In genomic region chr10:103193820-103194529, GRCh38 we compare ENCODE assay signal across 1 cellular context.
A peak's percentile ranks its signal among the peaks of the same experiment; 100 is the strongest.
TF ChIP-seq lines count a peak whose summit lies in the region.

No MANE protein-coding gene starts in this region.

TF ChIP-seq in K562, 482 proteins besides CTCF, POLR2A, EP300 and RAD21 (continued from another document and continues in another):
- TF ChIP-seq RBM14 (IDR thresholded peaks at IDR 0.05; ENCODE audit: borderline replicate concordance, insufficient read depth, low read depth, low read length) (no peak), ZNF197 (CRISPR knock-in tag; IDR thresholded peaks at IDR 0.05; ENCODE audit: low read depth) (no peak), HINFP (tag; conservative IDR thresholded peaks at IDR 0.05; ENCODE audit: low read depth) (no peak), ZNF232 (CRISPR knock-in tag; IDR thresholded peaks at IDR 0.05) (no peak), HMBOX1 (IDR thresholded peaks at IDR 0.05) (no peak), ZNF239 (CRISPR knock-in tag; IDR thresholded peaks at IDR 0.05) (no peak), SETDB1 (IDR thresholded peaks at IDR 0.05; ENCODE audit: low read length) (no peak), JUND (IDR thresholded peaks at IDR 0.05; ENCODE audit: borderline replicate concordance, low read depth, low read length) (peak; percentile 81), JUND (tag; IDR thresholded peaks at IDR 0.05; ENCODE audit: borderline replicate concordance, low read depth, low read length) (no peak; the same call in 2 of the 3 replicates), RFX5 (IDR thresholded peaks at IDR 0.05; ENCODE audit: low read depth, low read length) (no peak), JUN (IDR thresholded peaks at IDR 0.05; ENCODE audit: borderline replicate concordance, low read depth, low read length) (peak; percentile 2; the same call in 1 of the 2 replicates), JUN (CRISPR knock-in tag; IDR thresholded peaks at IDR 0.05; ENCODE audit: borderline replicate concordance) (no peak), NFE2 (IDR thresholded peaks at IDR 0.05; ENCODE audit: low read depth) (peak; percentile 31; the same call in 1 of the 2 replicates), LCOR (CRISPR knock-in tag; IDR thresholded peaks at IDR 0.05) (peak; percentile 84), BRCA1 (IDR thresholded peaks at IDR 0.05) (no peak), BRCA1 (CRISPR knock-in tag; IDR thresholded peaks at IDR 0.05) (no peak), NR2C1 (IDR thresholded peaks at IDR 0.05) (no peak), NR2C1 (tag; IDR thresholded peaks at IDR 0.05) (0 out of 2 replicates have a peak, but pooled peaks have one; percentile 6), ETS2 (tag; IDR thresholded peaks at IDR 0.05; ENCODE audit: borderline replicate concordance, poor library complexity, severe bottlenecking) (no peak), PRDM10 (IDR thresholded peaks at IDR 0.05; ENCODE audit: partially characterized antibody) (peak; percentile 73), ZNF699 (CRISPR knock-in tag; IDR thresholded peaks at IDR 0.05; ENCODE audit: insufficient replicate concordance) (no peak), ARID3B (CRISPR knock-in tag; IDR thresholded peaks at IDR 0.05; ENCODE audit: borderline replicate concordance) (no peak), ARID1B (IDR thresholded peaks at IDR 0.05) (peak; percentile 84), TRIM24 (IDR thresholded peaks at IDR 0.05) (peak in 1 of 2 experiments; percentile 42; a peak in 1 of 4 replicates), POLR2AphosphoS2 (IDR thresholded peaks at IDR 0.05; ENCODE audit: low read length) (no peak), ZBTB5 (IDR thresholded peaks at IDR 0.05) (no peak), FOSL1 (tag; conservative IDR thresholded peaks at IDR 0.05) (peak; percentile 83), RBBP5 (IDR thresholded peaks at IDR 0.05; ENCODE audit: borderline replicate concordance, insufficient read depth, low read length, poor library complexity, severe bottlenecking) (no peak), ZKSCAN8 (CRISPR knock-in tag; IDR thresholded peaks at IDR 0.05) (0 out of 2 replicates have a peak, but pooled peaks have one; percentile 53), ZNF124 (CRISPR knock-in tag; IDR thresholded peaks at IDR 0.05) (no peak), ZNF212 (CRISPR knock-in tag; IDR thresholded peaks at IDR 0.05) (no peak), ZNF24 (IDR thresholded peaks at IDR 0.05) (0 out of 2 replicates have a peak, but pooled peaks have one; percentile 12), ZNF12 (CRISPR knock-in tag; IDR thresholded peaks at IDR 0.05) (no peak), ZNF449 (CRISPR knock-in tag; IDR thresholded peaks at IDR 0.05) (no peak), GTF3C2 (IDR thresholded peaks at IDR 0.05; ENCODE audit: borderline replicate concordance, extremely low read depth, insufficient read length) (no peak), MITF (IDR thresholded peaks at IDR 0.05) (no peak), NFIC (IDR thresholded peaks at IDR 0.05) (peak; percentile 81), RCOR1 (IDR thresholded peaks at IDR 0.05; ENCODE audit: borderline replicate concordance in 1 of 2, low read depth in 2 of 2, low read length in 2 of 2) (peak; percentile 58 to 94; a peak in 3 of 4 replicates), STAT5B (CRISPR knock-in tag; IDR thresholded peaks at IDR 0.05) (no peak), ZKSCAN3 (CRISPR knock-in tag; IDR thresholded peaks at IDR 0.05) (no peak), ZNF507 (tag; conservative IDR thresholded peaks at IDR 0.05) (no peak), TBL1XR1 (IDR thresholded peaks at IDR 0.05; ENCODE audit: low read length in 2 of 2) (no peak), SIN3A (IDR thresholded peaks at IDR 0.05; ENCODE audit: borderline replicate concordance in 2 of 2, control insufficient read depth in 1 of 2, low read depth in 2 of 2, low read length in 2 of 2) (no peak), ZBTB7A (IDR thresholded peaks at IDR 0.05; ENCODE audit: borderline replicate concordance, control insufficient read depth, low read depth, low read length) (no peak), PRPF4 (IDR thresholded peaks at IDR 0.05; ENCODE audit: insufficient read depth, low read depth, low read length, poor library complexity, severe bottlenecking) (no peak), C11orf30 (IDR thresholded peaks at IDR 0.05; ENCODE audit: low read depth) (no peak), FOXJ3 (CRISPR knock-in tag; IDR thresholded peaks at IDR 0.05) (no peak), USF1 (CRISPR knock-in tag; IDR thresholded peaks at IDR 0.05) (no peak), ZNF277 (CRISPR knock-in tag; IDR thresholded peaks at IDR 0.05; ENCODE audit: borderline replicate concordance) (no peak), CBFA2T3 (IDR thresholded peaks at IDR 0.05) (peak; percentile 87)
